Comparison of ENCODE assay signal across 1 cellular context in genomic region chr22:40654522-40655167, GRCh38.
TF ChIP-seq lines count a peak whose summit lies in the region.

No MANE protein-coding gene starts in this region.

TF ChIP-seq in HEK293, 187 proteins besides CTCF, POLR2A, EP300 and RAD21 (continued from another document and continues in another):
- 0 out of 2 replicates have a peak, but pooled peaks have one; percentile 18 for TF ChIP-seq PRDM4 (tag by site-specific recombination; IDR thresholded peaks at IDR 0.05)
- no peak for TF ChIP-seq ZNF623 (tag by site-specific recombination; IDR thresholded peaks at IDR 0.05)
- TF ChIP-seq ZNF792 (tag by site-specific recombination; IDR thresholded peaks at IDR 0.05), result no peak
- TF ChIP-seq ZNF843 (tag by site-specific recombination; IDR thresholded peaks at IDR 0.05), result 0 out of 2 replicates have a peak, but pooled peaks have one; percentile 30
- TF ChIP-seq ZNF501 (tag by site-specific recombination; IDR thresholded peaks at IDR 0.05), result no peak
- no peak for TF ChIP-seq ZSCAN5A (tag by site-specific recombination; IDR thresholded peaks at IDR 0.05)
- no peak for TF ChIP-seq ZNF362 (tag by site-specific recombination; IDR thresholded peaks at IDR 0.05)
- TF ChIP-seq ZBTB10 (tag by site-specific recombination; IDR thresholded peaks at IDR 0.05), result no peak
- TF ChIP-seq KLF7 (tag by site-specific recombination; IDR thresholded peaks at IDR 0.05; ENCODE audit: borderline replicate concordance), result no peak
- TF ChIP-seq GLIS2 (tag by site-specific recombination; IDR thresholded peaks at IDR 0.05), result no peak
- peak; percentile 54; the same call in 1 of the 2 replicates for TF ChIP-seq ZNF600 (tag by site-specific recombination; IDR thresholded peaks at IDR 0.05)
- TF ChIP-seq ZNF629 (tag by site-specific recombination; IDR thresholded peaks at IDR 0.05), result peak; percentile 61
- no peak for TF ChIP-seq ZNF514 (tag by site-specific recombination; IDR thresholded peaks at IDR 0.05)
- TF ChIP-seq ZNF391 (tag by site-specific recombination; IDR thresholded peaks at IDR 0.05; ENCODE audit: borderline replicate concordance, low read depth), result no peak
- no peak for TF ChIP-seq ZSCAN4 (tag by site-specific recombination; IDR thresholded peaks at IDR 0.05)
- no peak for TF ChIP-seq ZNF169 (tag by site-specific recombination; IDR thresholded peaks at IDR 0.05)
- peak; percentile 66 for TF ChIP-seq ZNF335 (tag by site-specific recombination; conservative IDR thresholded peaks at IDR 0.05)
- TF ChIP-seq ZNF449 (tag by site-specific recombination; IDR thresholded peaks at IDR 0.05), result no peak
- TF ChIP-seq ZNF747 (tag by site-specific recombination; IDR thresholded peaks at IDR 0.05), result no peak
- TF ChIP-seq IKZF3 (tag by site-specific recombination; IDR thresholded peaks at IDR 0.05), result peak; percentile 9; the same call in 1 of the 2 replicates
- no peak for TF ChIP-seq ZBTB7A (tag by site-specific recombination; IDR thresholded peaks at IDR 0.05; ENCODE audit: low read depth)
- peak; percentile 49 for TF ChIP-seq SP7 (tag by site-specific recombination; IDR thresholded peaks at IDR 0.05)
- no peak for TF ChIP-seq ZNF48 (tag by site-specific recombination; IDR thresholded peaks at IDR 0.05)
- TF ChIP-seq ZNF23 (tag by site-specific recombination; IDR thresholded peaks at IDR 0.05; ENCODE audit: borderline replicate concordance), result no peak
- TF ChIP-seq MYNN (tag by site-specific recombination; IDR thresholded peaks at IDR 0.05; ENCODE audit: borderline replicate concordance), result no peak
- TF ChIP-seq ZNF404 (tag by site-specific recombination; IDR thresholded peaks at IDR 0.05), result no peak
- no peak for TF ChIP-seq ATF2 (tag by site-specific recombination; IDR thresholded peaks at IDR 0.05; ENCODE audit: low read depth)
- TF ChIP-seq ZNF146 (tag by site-specific recombination; IDR thresholded peaks at IDR 0.05), result no peak
- peak; percentile 48 for TF ChIP-seq ZNF654 (tag by site-specific recombination; IDR thresholded peaks at IDR 0.05; ENCODE audit: low read depth)
- no peak for TF ChIP-seq ZNF112 (tag by site-specific recombination; IDR thresholded peaks at IDR 0.05)
- TF ChIP-seq TRIM28 (IDR thresholded peaks at IDR 0.05; ENCODE audit: borderline replicate concordance, low read length), result peak; percentile 68; the same call in 1 of the 2 replicates
- no peak for TF ChIP-seq ZNF398 (tag by site-specific recombination; IDR thresholded peaks at IDR 0.05)
- peak; percentile 64; the same call in 1 of the 2 replicates for TF ChIP-seq ZNF692 (tag by site-specific recombination; IDR thresholded peaks at IDR 0.05)
- TF ChIP-seq ZNF416 (tag by site-specific recombination; IDR thresholded peaks at IDR 0.05), result no peak
- peak; percentile 95 for TF ChIP-seq MZF1 (tag by site-specific recombination; IDR thresholded peaks at IDR 0.05; ENCODE audit: borderline replicate concordance)
- TF ChIP-seq ZSCAN18 (tag by site-specific recombination; IDR thresholded peaks at IDR 0.05), result no peak
- no peak for TF ChIP-seq ZNF510 (tag by site-specific recombination; IDR thresholded peaks at IDR 0.05; ENCODE audit: insufficient replicate concordance)
- no peak for TF ChIP-seq ZNF513 (tag by site-specific recombination; IDR thresholded peaks at IDR 0.05)
